In the genomic region with DNA sequence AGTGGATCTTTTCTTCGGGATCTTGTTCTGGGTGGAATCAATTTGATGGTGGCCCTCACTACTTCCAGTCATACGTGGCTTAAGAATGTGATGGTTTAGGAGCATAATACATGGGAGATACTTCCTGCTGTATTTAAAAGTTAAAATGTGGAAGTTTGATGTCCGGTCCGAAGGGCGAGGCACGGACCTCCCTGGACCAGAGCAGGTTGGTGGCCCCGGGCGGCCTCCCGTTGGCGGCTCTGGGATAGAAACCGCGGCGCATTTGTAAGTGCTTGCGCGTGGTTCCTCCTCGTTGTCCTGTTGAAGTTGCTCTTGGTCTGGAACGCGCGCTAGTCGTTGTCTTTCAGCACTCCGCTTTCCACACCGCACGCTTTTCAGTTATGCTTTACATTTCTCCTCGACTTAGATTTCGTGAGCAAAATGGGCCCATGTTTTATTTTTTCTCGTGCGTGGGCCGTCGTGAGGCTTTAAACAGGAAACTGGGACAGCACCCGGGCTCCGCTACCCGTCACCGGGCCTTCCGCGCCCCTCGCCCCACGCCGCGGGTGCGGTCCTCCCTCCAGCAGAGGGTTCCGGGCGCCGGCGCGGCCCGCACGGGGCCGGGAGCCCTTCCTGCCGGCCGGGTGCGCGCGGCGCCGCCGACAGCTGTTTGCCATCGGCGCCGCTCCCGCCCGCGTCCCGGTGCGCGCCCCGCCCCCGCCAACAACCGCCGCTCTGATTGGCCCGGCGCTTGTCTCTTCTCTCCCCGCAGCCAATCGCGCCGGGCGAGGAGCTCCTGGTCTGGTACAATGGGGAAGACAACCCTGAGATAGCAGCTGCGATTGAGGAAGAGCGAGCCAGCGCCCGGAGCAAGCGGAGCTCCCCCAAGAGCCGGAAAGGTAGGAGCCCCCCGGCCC, we compare ENCODE assay signal across 8 cellular contexts. TPM values are rescaled to one million over a fixed set of nuclear protein-coding genes. Genes with fewer than 3 reads are reported as not detected.
DNase-seq lines count a peak whose midpoint lies in the region; TF ChIP-seq lines count a peak whose summit lies in the region.

No MANE protein-coding gene starts in this region.

- in situ Hi-C loops in HAP-1 (cut with MboI; ENCODE audit: low sequenced_read_pairs) = no loop called here

- TF ChIP-seq POLR2A in Raji (IDR thresholded peaks at IDR 0.05; ENCODE audit: insufficient read depth, low read depth, low read length) (peak; percentile 80), stomach (IDR thresholded peaks at IDR 0.05) (no peak)

- H3K27me3 ChIP-seq in HAP-1 (ENCODE audit: low read depth) (no peaks in the 10 kb centered on the region), stomach (no peaks in the 10 kb centered on the region)

- H3K9me3 Mint-ChIP-seq in neural crest cell = no peaks in the 10 kb centered on the region

- H3K4me1 ChIP-seq in HAP-1 (peaks cover 15% of the 10 kb centered on the region), stomach (peaks cover 18 to 48% (median 41%) of the 10 kb centered on the region in 4 donors)

- no peak for TF ChIP-seq EP300 in stomach (IDR thresholded peaks at IDR 0.05)

- H3K36me3 Mint-ChIP-seq in neural crest cell (ENCODE audit: low read depth) = peaks cover 3% of the 10 kb centered on the region

- H3K9me3 ChIP-seq in HAP-1 (no peaks in the 10 kb centered on the region), stomach (no peaks in the 10 kb centered on the region)

- peaks cover 42% of the 10 kb centered on the region for H3K4me1 Mint-ChIP-seq in neural crest cell

- H3K4me3 Mint-ChIP-seq in neural crest cell = peak overlapping the region; percentile 91

- H3K27ac Mint-ChIP-seq in neural crest cell (ENCODE audit: unreplicated experiment) = peak overlapping the region; percentile 95

- H3K36me3 ChIP-seq in HAP-1 (replicated peaks) (peaks cover 12% of the 10 kb centered on the region; the same call in 1 of the 2 replicates), stomach (peaks cover 0 to 5% (median 0%) of the 10 kb centered on the region in 4 donors)

- no peaks in the 10 kb centered on the region for H3K27me3 Mint-ChIP-seq in neural crest cell (ENCODE audit: low read depth)

- TF ChIP-seq CTCF in fibroblast of villous mesenchyme (IDR thresholded peaks at IDR 0.05; ENCODE audit: insufficient read depth, low read depth, low read length) (peak; percentile 14), neural crest cell (conservative IDR thresholded peaks at IDR 0.05) (peak; percentile 36), stomach (IDR thresholded peaks at IDR 0.05) (peak in 1 of 7 experiments; percentile 11)

- intact Hi-C loops in stomach (cut with DNase I; ENCODE audit: low total_unique reads) = no loop called here

- DNase-seq in GDM1 (lab: John Stamatoyannopoulos, UW) = peak; percentile 93
- peak; percentile 87 to 95 for DNase-seq in HAP-1 (ENCODE audit: low spot score in 2 of 2)
- DNase-seq in M059J (ENCODE audit: low read depth) = peak; percentile 96
- DNase-seq in activated gamma-delta T cell (lab: John Stamatoyannopoulos, UW) = peak; percentile 98
- peak; percentile 97 for DNase-seq in fibroblast of villous mesenchyme (ENCODE audit: low read depth)
- DNase-seq in neural crest cell (ENCODE audit: low read depth, low spot score) = peak; percentile 90
- peak; percentile 98 for DNase-seq in stomach

- H3K4me3 ChIP-seq in HAP-1 (peak overlapping the region; percentile 62), fibroblast of villous mesenchyme (ENCODE audit: low read depth, low read length) (peak overlapping the region; percentile 90), stomach (peak overlapping the region; percentile 62 to 93 (median 89))

- 1 to 2% (median 1%) methylated on average over 60 to 83 of the region's 83 CpGs for WGBS in stomach, 5 donors

- H3K27ac ChIP-seq in stomach = peak overlapping the region; percentile 90 to 98 (median 96)

RNA-seq across cellular contexts. Expression of gene PRDM2, which starts 48.9 kb away (rescaled TPM):
- 9.2 and 11.3 TPM in 2 replicates for total RNA-seq in M059J (2014; rRNA removed; shearing (Covaris generic))
- total RNA-seq in fibroblast of villous mesenchyme (13.9 and 19.9 TPM in 2 replicates), neural crest cell (52.4 and 55.2 TPM in 2 replicates), stomach (10 to 100 TPM; 11.6 to 77.7 (median 38.5) TPM)
- 10 to 100 TPM; 10.1 to 13.3 (median 12.7) TPM for polyA plus RNA-seq in stomach

Comparison
In these comparisons a context has a peak if more than half of its experiments do, and no peak if none do; other contexts are left out.
1. Peak in every context shown above with its lines: DNase-seq, H3K4me3 ChIP-seq and H3K27ac ChIP-seq.